In the genomic region with DNA sequence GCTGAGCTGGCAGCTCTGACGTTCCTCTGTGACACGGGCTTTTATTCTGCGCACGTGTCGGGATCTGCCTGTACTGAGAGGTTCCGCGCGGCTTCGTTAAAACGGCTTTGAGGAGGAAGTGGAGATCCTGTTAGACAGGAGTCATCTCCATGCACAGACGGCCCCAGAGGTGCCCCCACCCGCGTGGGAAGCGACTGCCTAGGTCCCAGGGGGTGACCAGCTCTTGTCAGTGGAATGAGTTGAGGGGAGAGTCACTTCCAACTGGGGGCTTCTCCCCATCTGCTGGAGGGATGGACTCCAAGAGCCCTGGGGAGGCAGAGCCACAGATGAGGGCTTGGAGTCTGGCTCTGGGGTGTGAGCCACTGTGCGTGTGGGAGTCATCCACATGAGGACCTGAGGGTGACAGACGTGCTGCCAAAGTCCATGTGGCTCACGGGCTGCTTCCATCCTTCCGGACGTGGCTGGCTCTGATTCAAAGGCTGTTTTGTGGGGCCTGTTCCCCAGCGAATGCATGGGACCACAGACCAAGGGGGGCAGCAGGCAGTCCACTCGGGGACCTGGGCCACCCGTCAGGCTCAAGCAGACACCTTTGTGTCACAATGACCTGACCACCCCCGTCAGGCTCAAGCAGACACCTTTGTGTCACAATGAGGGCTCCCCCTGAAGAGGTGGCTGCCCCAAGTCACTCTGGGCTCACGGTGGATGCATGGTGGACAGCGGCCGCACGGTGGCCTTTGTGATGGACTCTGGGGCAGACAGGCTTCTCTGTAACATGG, we compare ENCODE assay signal across 7 cellular contexts. TPM values are rescaled to one million over a fixed set of nuclear protein-coding genes. Genes with fewer than 3 reads are reported as not detected.
A peak's percentile ranks its signal among the peaks of the same experiment; 100 is the strongest.
DNase-seq lines count a peak whose midpoint lies in the region; ATAC-seq and TF ChIP-seq lines count a peak whose summit lies in the region.

No MANE protein-coding gene starts in this region.

- peak; percentile 58 for DNase-seq in GM20000 (ENCODE audit: low spot score)
- DNase-seq in breast epithelium (ENCODE audit: low spot score in 2 of 2), result peak; percentile 53 to 62
- DNase-seq in right lobe of liver, result peak in 2 of 3 donors; percentile 46 to 54
- DNase-seq in stimulated activated naive B cell treated with anti-CD40 and anti-IgM and Interleukin-4, amounts not matched to agents 10 μg/mL and 1 μg/mL and 100 μg/mL, for 72 hours, result peak; percentile 43
- no peak for DNase-seq in NCI-H524 treated with DMSO at 0.1 percent for 48 hours (lab: John Stamatoyannopoulos, UW)
- DNase-seq in SHP77 treated with DMSO at 0.1 percent for 48 hours (lab: John Stamatoyannopoulos, UW), result no peak

- H3K4me1 ChIP-seq in breast epithelium (peaks cover 9% of the 10 kb centered on the region in 2 donors), right lobe of liver (peaks cover 0 to 9% (median 1%) of the 10 kb centered on the region in 4 donors)

- H3K27ac Mint-ChIP-seq in stimulated activated naive B cell treated with anti-CD40 and anti-IgM and Interleukin-4, amounts not matched to agents 10 μg/mL and 1 μg/mL and 100 μg/mL, for 72 hours, result peak overlapping the region; percentile 65

- H3K4me1 Mint-ChIP-seq in stimulated activated naive B cell treated with anti-CD40 and anti-IgM and Interleukin-4, amounts not matched to agents 10 μg/mL and 1 μg/mL and 100 μg/mL, for 72 hours, result peaks cover 8 to 24% of the 10 kb centered on the region in 2 donors

- TF ChIP-seq POLR2A in breast epithelium (IDR thresholded peaks at IDR 0.05) (no peak), right lobe of liver (IDR thresholded peaks at IDR 0.05) (no peak)

- H3K27ac ChIP-seq in breast epithelium, result peak overlapping the region in 1 of 2 donors; percentile 14
- no peak overlapping the region for H3K27ac ChIP-seq in right lobe of liver

- intact Hi-C loops in breast epithelium (cut with DNase I; ENCODE audit: low total_unique reads), result no loop called here
- intact Hi-C loops in right lobe of liver (cut with DNase I), result no loop called here

- H3K36me3 ChIP-seq in breast epithelium (peaks cover 10% of the 10 kb centered on the region), right lobe of liver (peaks cover 0 to 24% (median 19%) of the 10 kb centered on the region in 4 donors)

- WGBS in right lobe of liver (ENCODE audit: insufficient coverage, low coverage, low lambda C conversion rate, missing lambda C conversion rate), result 23% methylated on average over 9 of the region's 27 CpGs

- TF ChIP-seq CTCF in GM20000 (IDR thresholded peaks at IDR 0.05; ENCODE audit: extremely low read depth, missing control alignments) (no peak), breast epithelium (IDR thresholded peaks at IDR 0.05) (no peak), right lobe of liver (IDR thresholded peaks at IDR 0.05) (no peak)

- no peaks in the 10 kb centered on the region for H3K9me3 ChIP-seq in breast epithelium
- no peaks in the 10 kb centered on the region for H3K9me3 ChIP-seq in right lobe of liver

- H3K4me3 ChIP-seq in breast epithelium (peak overlapping the region in 1 of 3 donors; percentile 63), right lobe of liver (no peak overlapping the region)

- no peaks in the 10 kb centered on the region for H3K27me3 ChIP-seq in breast epithelium
- no peaks in the 10 kb centered on the region for H3K27me3 ChIP-seq in right lobe of liver

- ATAC-seq in SK-N-SH treated with all-trans-retinoic acid at 6 μM for 48 hours (peak; percentile 15), right lobe of liver (peak; percentile 36 to 67 (median 54))
- peak; percentile 85 to 87 for ATAC-seq in stimulated activated naive B cell treated with anti-CD40 and anti-IgM and Interleukin-4, amounts not matched to agents 10 μg/mL and 1 μg/mL and 100 μg/mL, for 72 hours (replicated peaks)

- H3K36me3 Mint-ChIP-seq in stimulated activated naive B cell treated with anti-CD40 and anti-IgM and Interleukin-4, amounts not matched to agents 10 μg/mL and 1 μg/mL and 100 μg/mL, for 72 hours, result peaks cover 8 to 19% of the 10 kb centered on the region in 2 donors

- H3K9me3 Mint-ChIP-seq in stimulated activated naive B cell treated with anti-CD40 and anti-IgM and Interleukin-4, amounts not matched to agents 10 μg/mL and 1 μg/mL and 100 μg/mL, for 72 hours, result no peaks in the 10 kb centered on the region

- peak overlapping the region; percentile 47 to 78 for H3K4me3 Mint-ChIP-seq in stimulated activated naive B cell treated with anti-CD40 and anti-IgM and Interleukin-4, amounts not matched to agents 10 μg/mL and 1 μg/mL and 100 μg/mL, for 72 hours

- peaks cover 15 to 25% of the 10 kb centered on the region in 2 donors for H3K27me3 Mint-ChIP-seq in stimulated activated naive B cell treated with anti-CD40 and anti-IgM and Interleukin-4, amounts not matched to agents 10 μg/mL and 1 μg/mL and 100 μg/mL, for 72 hours

TF ChIP-seq in SK-N-SH treated with all-trans-retinoic acid at 6 μM for 48 hours, 23 proteins besides CTCF, POLR2A, EP300 and RAD21:
- TF ChIP-seq, protein P1, sequence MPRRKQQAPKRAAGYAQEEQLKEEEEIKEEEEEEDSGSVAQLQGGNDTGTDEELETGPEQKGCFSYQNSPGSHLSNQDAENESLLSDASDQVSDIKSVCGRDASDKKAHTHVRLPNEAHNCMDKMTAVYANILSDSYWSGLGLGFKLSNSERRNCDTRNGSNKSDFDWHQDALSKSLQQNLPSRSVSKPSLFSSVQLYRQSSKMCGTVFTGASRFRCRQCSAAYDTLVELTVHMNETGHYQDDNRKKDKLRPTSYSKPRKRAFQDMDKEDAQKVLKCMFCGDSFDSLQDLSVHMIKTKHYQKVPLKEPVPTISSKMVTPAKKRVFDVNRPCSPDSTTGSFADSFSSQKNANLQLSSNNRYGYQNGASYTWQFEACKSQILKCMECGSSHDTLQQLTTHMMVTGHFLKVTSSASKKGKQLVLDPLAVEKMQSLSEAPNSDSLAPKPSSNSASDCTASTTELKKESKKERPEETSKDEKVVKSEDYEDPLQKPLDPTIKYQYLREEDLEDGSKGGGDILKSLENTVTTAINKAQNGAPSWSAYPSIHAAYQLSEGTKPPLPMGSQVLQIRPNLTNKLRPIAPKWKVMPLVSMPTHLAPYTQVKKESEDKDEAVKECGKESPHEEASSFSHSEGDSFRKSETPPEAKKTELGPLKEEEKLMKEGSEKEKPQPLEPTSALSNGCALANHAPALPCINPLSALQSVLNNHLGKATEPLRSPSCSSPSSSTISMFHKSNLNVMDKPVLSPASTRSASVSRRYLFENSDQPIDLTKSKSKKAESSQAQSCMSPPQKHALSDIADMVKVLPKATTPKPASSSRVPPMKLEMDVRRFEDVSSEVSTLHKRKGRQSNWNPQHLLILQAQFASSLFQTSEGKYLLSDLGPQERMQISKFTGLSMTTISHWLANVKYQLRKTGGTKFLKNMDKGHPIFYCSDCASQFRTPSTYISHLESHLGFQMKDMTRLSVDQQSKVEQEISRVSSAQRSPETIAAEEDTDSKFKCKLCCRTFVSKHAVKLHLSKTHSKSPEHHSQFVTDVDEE (CRISPR knock-in tag; IDR thresholded peaks at IDR 0.05), result no peak
- no peak for TF ChIP-seq BACH2 (CRISPR knock-in tag; IDR thresholded peaks at IDR 0.05; ENCODE audit: borderline replicate concordance)
- TF ChIP-seq, protein P2, sequence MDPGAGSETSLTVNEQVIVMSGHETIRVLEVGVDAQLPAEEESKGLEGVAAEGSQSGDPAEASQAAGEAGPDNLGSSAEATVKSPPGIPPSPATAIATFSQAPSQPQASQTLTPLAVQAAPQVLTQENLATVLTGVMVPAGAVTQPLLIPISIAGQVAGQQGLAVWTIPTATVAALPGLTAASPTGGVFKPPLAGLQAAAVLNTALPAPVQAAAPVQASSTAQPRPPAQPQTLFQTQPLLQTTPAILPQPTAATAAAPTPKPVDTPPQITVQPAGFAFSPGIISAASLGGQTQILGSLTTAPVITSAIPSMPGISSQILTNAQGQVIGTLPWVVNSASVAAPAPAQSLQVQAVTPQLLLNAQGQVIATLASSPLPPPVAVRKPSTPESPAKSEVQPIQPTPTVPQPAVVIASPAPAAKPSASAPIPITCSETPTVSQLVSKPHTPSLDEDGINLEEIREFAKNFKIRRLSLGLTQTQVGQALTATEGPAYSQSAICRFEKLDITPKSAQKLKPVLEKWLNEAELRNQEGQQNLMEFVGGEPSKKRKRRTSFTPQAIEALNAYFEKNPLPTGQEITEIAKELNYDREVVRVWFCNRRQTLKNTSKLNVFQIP (CRISPR knock-in tag; IDR thresholded peaks at IDR 0.05; ENCODE audit: borderline replicate concordance, low read depth), result no peak
- no peak for TF ChIP-seq ZNF8 (CRISPR knock-in tag; IDR thresholded peaks at IDR 0.05)
- no peak for TF ChIP-seq ZNF70 (CRISPR knock-in tag; IDR thresholded peaks at IDR 0.05)
- TF ChIP-seq OSR1 (CRISPR knock-in tag; IDR thresholded peaks at IDR 0.05), result no peak
- TF ChIP-seq ISL1 (CRISPR knock-in tag; IDR thresholded peaks at IDR 0.05), result no peak
- no peak for TF ChIP-seq CSDC2 (CRISPR knock-in tag; IDR thresholded peaks at IDR 0.05)
- TF ChIP-seq ARNTL (CRISPR knock-in tag; IDR thresholded peaks at IDR 0.05; ENCODE audit: borderline replicate concordance, low read depth), result no peak

RNA-seq across cellular contexts. Expression of a gene that starts 26.8 kb away (rescaled TPM):
- total RNA-seq in breast epithelium (100 to 1,000 TPM; 187 to 351 (median 272) TPM), right lobe of liver (100 to 1,000 TPM in 3 of 6 experiments, 10 to 100 TPM in 3; 54.3 to 195 (median 140) TPM)

RNA-seq across cellular contexts. Expression of a gene that starts 28.8 kb away (rescaled TPM):
- total RNA-seq in breast epithelium (10 to 100 TPM; 64.2 to 64.8 (median 64.4) TPM), right lobe of liver (10 to 100 TPM; 33.4 to 41.2 (median 36.6) TPM)

RNA-seq across cellular contexts. Expression of a gene that starts 45.1 kb away (rescaled TPM):
- 100 to 1,000 TPM in 1 of 3 donors, 10 to 100 TPM in 2; 84.8 to 128 (median 99.2) TPM for total RNA-seq in breast epithelium
- 10 to 100 TPM; 41.5 to 54.6 (median 49.9) TPM for total RNA-seq in right lobe of liver

Comparison
In these comparisons a context has a peak if more than half of its experiments do, and no peak if none do; other contexts are left out.
1. DNase-seq: peak in GM20000 (single experiment), breast epithelium (2 of 2), right lobe of liver (2 of 3) and stimulated activated naive B cell treated with anti-CD40 and anti-IgM and Interleukin-4, amounts not matched to agents 10 μg/mL and 1 μg/mL and 100 μg/mL, for 72 hours (single experiment); none in NCI-H524 treated with DMSO at 0.1 percent for 48 hours (single experiment) and SHP77 treated with DMSO at 0.1 percent for 48 hours (single experiment).
2. ATAC-seq: peak in every context shown above with its lines; median percentile 86 in stimulated activated naive B cell treated with anti-CD40 and anti-IgM and Interleukin-4, amounts not matched to agents 10 μg/mL and 1 μg/mL and 100 μg/mL, for 72 hours; 54 in right lobe of liver; 15 in SK-N-SH treated with all-trans-retinoic acid at 6 μM for 48 hours.